In genomic region chr1:169107673-169108160, GRCh38 we compare ENCODE assay signal across 9 cellular contexts. TPM values are rescaled to one million over a fixed set of nuclear protein-coding genes. Genes with fewer than 3 reads are reported as not detected.
DNase-seq lines count a peak whose midpoint lies in the region; FAIRE-seq and TF ChIP-seq lines count a peak whose summit lies in the region.
"Had no signal": no experiment of that assay in that cellular context is flagged by ENCODE, and none has a peak within 500 bp of the region (broad histone marks: within the 10 kb centered on the region; RNA-seq: fewer than 3 reads in every experiment).

No MANE protein-coding gene starts in this region.

- H3K4me3 Mint-ChIP-seq in activated T-helper 1 cell treated with anti-CD3 and anti-CD28 coated beads, Interleukin-12 subunit alpha, Interleukin-12 subunit beta, Interleukin-2, Interleukin-4 antibody, amounts not matched to agents 30 ng/mL and 10 ng/mL and 1 ng/mL, durations not matched to agents 14 hours and 24 hours and 36 hours, result peak overlapping the region; percentile 89

- peak overlapping the region; percentile 74 for H3K27ac Mint-ChIP-seq in activated T-helper 1 cell treated with anti-CD3 and anti-CD28 coated beads, Interleukin-12 subunit alpha, Interleukin-12 subunit beta, Interleukin-2, Interleukin-4 antibody, amounts not matched to agents 30 ng/mL and 10 ng/mL and 1 ng/mL, durations not matched to agents 14 hours and 24 hours and 36 hours

- no peaks in the 10 kb centered on the region for H3K27me3 Mint-ChIP-seq in activated T-helper 1 cell treated with anti-CD3 and anti-CD28 coated beads, Interleukin-12 subunit alpha, Interleukin-12 subunit beta, Interleukin-2, Interleukin-4 antibody, amounts not matched to agents 30 ng/mL and 10 ng/mL and 1 ng/mL, durations not matched to agents 14 hours and 24 hours and 36 hours (ENCODE audit: insufficient read depth)

- peaks cover 53% of the 10 kb centered on the region for H3K4me1 Mint-ChIP-seq in activated T-helper 1 cell treated with anti-CD3 and anti-CD28 coated beads, Interleukin-12 subunit alpha, Interleukin-12 subunit beta, Interleukin-2, Interleukin-4 antibody, amounts not matched to agents 30 ng/mL and 10 ng/mL and 1 ng/mL, durations not matched to agents 14 hours and 24 hours and 36 hours (ENCODE audit: low read depth)

- intact Hi-C loops in activated T-helper 1 cell treated with anti-CD3 and anti-CD28 coated beads, Interleukin-12 subunit alpha, Interleukin-12 subunit beta, Interleukin-2, Interleukin-4 antibody, amounts not matched to agents 30 ng/mL and 10 ng/mL and 1 ng/mL, durations not matched to agents 14 hours and 24 hours and 36 hours (cut with micrococcal nuclease), result loop anchor here (2.0 to 10.0 kb wide), 10 partner anchors 59 to 763 kb away; partner anchors contain the start of gene SLC19A2
- intact Hi-C loops in left ventricle myocardium inferior (cut with micrococcal nuclease), result no loop called here

- peak; percentile 21 for DNase-seq in activated T-cell treated with anti-CD3 and anti-CD28 coated beads for 48 hours (ENCODE audit: low read depth)
- no peak for DNase-seq in activated T-cell treated with anti-CD3 and anti-CD28 coated beads, Interleukin-2, amount 50 U/mL, for 1 hour
- DNase-seq in activated T-helper 1 cell treated with anti-CD3 and anti-CD28 coated beads, Interleukin-12 subunit alpha, Interleukin-12 subunit beta, Interleukin-2, Interleukin-4 antibody, amounts not matched to agents 30 ng/mL and 10 ng/mL and 1 ng/mL, durations not matched to agents 14 hours and 24 hours and 36 hours (ENCODE audit: low spot score), result no peak
- DNase-seq in left ventricle myocardium inferior, result peak; percentile 23
- DNase-seq in skeletal muscle cell (ENCODE audit: low read depth), result no peak
- no peak for DNase-seq in HTR-8/SVneo (ENCODE audit: insufficient read length, low spot score)
- DNase-seq in NCI-H1092 (lab: John Stamatoyannopoulos, UW), result no peak
- DNase-seq in NCI-H1105 treated with DMSO at 0.1 percent for 48 hours (lab: John Stamatoyannopoulos, UW), result no peak

- no peaks in the 10 kb centered on the region for H3K9me3 Mint-ChIP-seq in activated T-helper 1 cell treated with anti-CD3 and anti-CD28 coated beads, Interleukin-12 subunit alpha, Interleukin-12 subunit beta, Interleukin-2, Interleukin-4 antibody, amounts not matched to agents 30 ng/mL and 10 ng/mL and 1 ng/mL, durations not matched to agents 14 hours and 24 hours and 36 hours

- H3K4me3 ChIP-seq in left ventricle myocardium inferior (peak overlapping the region; percentile 94), skeletal muscle cell (ENCODE audit: low read depth, low read length) (peak overlapping the region; percentile 89)

- FAIRE-seq in HTR-8/SVneo (lab: Jason Lieb, UNC), result no peak
- FAIRE-seq: endometrium had no signal

- no peaks in the 10 kb centered on the region for H3K27me3 ChIP-seq in left ventricle myocardium inferior (ENCODE audit: low read depth)

- TF ChIP-seq CTCF in left ventricle myocardium inferior (IDR thresholded peaks at IDR 0.05; ENCODE audit: borderline replicate concordance), result no peak

- peaks cover 69% of the 10 kb centered on the region for H3K4me1 ChIP-seq in left ventricle myocardium inferior

- H3K9me3 ChIP-seq in left ventricle myocardium inferior (replicated peaks), result no peaks in the 10 kb centered on the region

- H3K36me3 ChIP-seq in left ventricle myocardium inferior, result peaks cover 15% of the 10 kb centered on the region

- H3K36me3 Mint-ChIP-seq in activated T-helper 1 cell treated with anti-CD3 and anti-CD28 coated beads, Interleukin-12 subunit alpha, Interleukin-12 subunit beta, Interleukin-2, Interleukin-4 antibody, amounts not matched to agents 30 ng/mL and 10 ng/mL and 1 ng/mL, durations not matched to agents 14 hours and 24 hours and 36 hours (ENCODE audit: low read depth), result peaks cover 11% of the 10 kb centered on the region

- peak overlapping the region; percentile 97 for H3K27ac ChIP-seq in left ventricle myocardium inferior (replicated peaks)

RNA-seq across cellular contexts. Expression of gene ATP1B1, which starts 1.2 kb away (rescaled TPM):
- total RNA-seq in activated T-helper 1 cell treated with anti-CD3 and anti-CD28 coated beads, Interleukin-12 subunit alpha, Interleukin-12 subunit beta, Interleukin-2, Interleukin-4 antibody, amounts not matched to agents 30 ng/mL and 10 ng/mL and 1 ng/mL, durations not matched to agents 14 hours and 24 hours and 36 hours, result 12.3 TPM in 2 replicates
- total RNA-seq in left ventricle myocardium inferior, result 385 TPM

Comparison
In these comparisons a context has a peak if more than half of its experiments do, and no peak if none do; other contexts are left out.
1. DNase-seq: peak in activated T-cell treated with anti-CD3 and anti-CD28 coated beads for 48 hours (single experiment) and left ventricle myocardium inferior (single experiment); none in activated T-cell treated with anti-CD3 and anti-CD28 coated beads, Interleukin-2, amount 50 U/mL, for 1 hour (single experiment), activated T-helper 1 cell treated with anti-CD3 and anti-CD28 coated beads, Interleukin-12 subunit alpha, Interleukin-12 subunit beta, Interleukin-2, Interleukin-4 antibody, amounts not matched to agents 30 ng/mL and 10 ng/mL and 1 ng/mL, durations not matched to agents 14 hours and 24 hours and 36 hours (single experiment), skeletal muscle cell (single experiment), HTR-8/SVneo (single experiment), NCI-H1092 (single experiment) and NCI-H1105 treated with DMSO at 0.1 percent for 48 hours (single experiment).
2. RNA of gene ATP1B1, which starts 1.2 kb away (total RNA-seq): 385 TPM in left ventricle myocardium inferior (single experiment); 12.3 TPM in activated T-helper 1 cell treated with anti-CD3 and anti-CD28 coated beads, Interleukin-12 subunit alpha, Interleukin-12 subunit beta, Interleukin-2, Interleukin-4 antibody, amounts not matched to agents 30 ng/mL and 10 ng/mL and 1 ng/mL, durations not matched to agents 14 hours and 24 hours and 36 hours; every median in the first group is over 10 times any median in the second.